14 cellular contexts compared by ENCODE assay signal in the genomic region with DNA sequence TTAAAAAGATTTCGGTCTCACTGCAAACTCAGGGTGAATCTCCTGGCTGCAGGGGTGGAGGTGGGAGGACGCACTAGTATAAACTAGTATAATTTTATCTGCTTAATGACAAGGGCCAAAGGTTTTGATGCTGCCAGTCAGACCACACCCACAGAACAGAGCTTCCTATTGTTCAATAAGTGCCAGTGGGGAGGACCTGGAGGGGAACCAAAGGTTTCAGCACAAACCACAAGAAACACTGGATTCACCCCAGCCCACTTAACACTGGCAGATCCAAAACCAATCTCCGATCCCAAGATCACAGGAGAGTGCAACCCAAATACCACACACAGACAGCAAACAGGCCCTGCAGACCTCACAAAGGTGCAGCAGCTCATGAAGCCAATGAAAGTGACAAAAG. TPM values are rescaled to one million over a fixed set of nuclear protein-coding genes. Genes with fewer than 3 reads are reported as not detected.
DNase-seq lines count a peak whose midpoint lies in the region; ATAC-seq and TF ChIP-seq lines count a peak whose summit lies in the region.
"Had no signal": no experiment of that assay in that cellular context is flagged by ENCODE, and none has a peak within 500 bp of the region (broad histone marks: within the 10 kb centered on the region; RNA-seq: fewer than 3 reads in every experiment).

No MANE protein-coding gene starts in this region.

- H4K20me1 ChIP-seq in BLaER1 treated with 17β-estradiol and CSF1 and Interleukin-3, amounts not matched to agents 10 nM and 100 nM: peaks cover 61 to 99% (median 90%) of the 10 kb centered on the region in 11 experiments; a peak in 21 of 22 replicates
- H4K20me1 ChIP-seq in PC-3 (ENCODE audit: low read length): peaks cover 8% of the 10 kb centered on the region; the same call in 1 of the 2 replicates

- no TSS peak for BruUV-seq in PC-3 (replicated peaks; lab: Mats Ljungman, UMichigan)

- H3K27ac Mint-ChIP-seq in CD8-positive, alpha-beta memory T cell: peak overlapping the region; percentile 0 to 88 (median 60)
- H3K27ac Mint-ChIP-seq in T-helper 2 cell treated with Interferon-gamma antibody and Interleukin-4, amounts not matched to agents 5 μg/mL and 100 μg/mL, for 36 hours: no peak overlapping the region

- no peak overlapping the region for H3K9ac ChIP-seq in BLaER1 treated with 17β-estradiol and CSF1 and Interleukin-3, amounts not matched to agents 10 nM and 100 nM
- H3K9ac ChIP-seq in PC-3 (ENCODE audit: low read length): no peak overlapping the region

- no peaks in the 10 kb centered on the region for H3F3A ChIP-seq in PC-3 (ENCODE audit: low read length, unreplicated experiment)

- 12 to 54% methylated on average over 3 of the region's 3 CpGs for WGBS in sigmoid colon, 2 donors

- TF ChIP-seq CTCF in PC-3 (conservative IDR thresholded peaks at IDR 0.05; ENCODE audit: low read depth, low read length) (no peak), sigmoid colon (IDR thresholded peaks at IDR 0.05) (no peak), BE2C (IDR thresholded peaks at IDR 0.05; ENCODE audit: low read depth, low read length) (no peak)

- H3K9me3 Mint-ChIP-seq in CD8-positive, alpha-beta memory T cell: no peaks in the 10 kb centered on the region
- no peaks in the 10 kb centered on the region for H3K9me3 Mint-ChIP-seq in T-helper 2 cell treated with Interferon-gamma antibody and Interleukin-4, amounts not matched to agents 5 μg/mL and 100 μg/mL, for 36 hours

- POLR2A ChIA-PET in CD8-positive, alpha-beta memory T cell (lab: Charles Lee): no interaction called here
- POLR2A ChIA-PET in PC-3 (lab: Charles Lee; ENCODE audit: unreplicated experiment): no interaction called here

- peaks cover 94% of the 10 kb centered on the region for H3K79me2 ChIP-seq in PC-3 (ENCODE audit: low read length)

- H3K9me3 ChIP-seq in BLaER1 treated with 17β-estradiol and CSF1 and Interleukin-3, amounts not matched to agents 10 nM and 100 nM (replicated peaks in 1 of 11): no peaks in the 10 kb centered on the region
- no peaks in the 10 kb centered on the region for H3K9me3 ChIP-seq in CD8-positive, alpha-beta memory T cell (ENCODE audit: low read length)
- H3K9me3 ChIP-seq in PC-3 (ENCODE audit: low read length) (no peaks in the 10 kb centered on the region), sigmoid colon (no peaks in the 10 kb centered on the region), BE2C (no peaks in the 10 kb centered on the region)
- H3K9me3 ChIP-seq: gastrocnemius medialis had no signal

- H3K4me1 ChIP-seq in BLaER1 treated with 17β-estradiol and CSF1 and Interleukin-3, amounts not matched to agents 10 nM and 100 nM: peaks cover 44 to 85% (median 61%) of the 10 kb centered on the region in 10 experiments
- H3K4me1 ChIP-seq in CD8-positive, alpha-beta memory T cell (ENCODE audit: insufficient read depth, low read length): peaks cover 80% of the 10 kb centered on the region
- H3K4me1 ChIP-seq in PC-3 (ENCODE audit: insufficient read depth, low read length) (peaks cover 41% of the 10 kb centered on the region), sigmoid colon (peaks cover 0 to 17% (median 9%) of the 10 kb centered on the region in 4 donors), BE2C (peaks cover 22% of the 10 kb centered on the region)

- CTCF ChIA-PET in CD8-positive, alpha-beta memory T cell (lab: Charles Lee): interaction anchor here (0.9 to 1.5 kb wide), 2 partner anchors 21 to 32 kb away, joined by 3 to 4 read pairs; no protein-coding TSS in a partner anchor
- CTCF ChIA-PET in PC-3 (lab: Charles Lee): no interaction called here

- H3K4me1 Mint-ChIP-seq in CD8-positive, alpha-beta memory T cell: peaks cover 84 to 94% (median 93%) of the 10 kb centered on the region in 3 donors
- H3K4me1 Mint-ChIP-seq in T-helper 2 cell treated with Interferon-gamma antibody and Interleukin-4, amounts not matched to agents 5 μg/mL and 100 μg/mL, for 36 hours (ENCODE audit: low read depth): peaks cover 51% of the 10 kb centered on the region

- H3K9me2 ChIP-seq in PC-3 (replicated peaks; ENCODE audit: low read length): no peaks in the 10 kb centered on the region

- no peak for TF ChIP-seq EP300 in sigmoid colon (IDR thresholded peaks at IDR 0.05)

- H3K4me3 Mint-ChIP-seq in CD8-positive, alpha-beta memory T cell: peak overlapping the region in 5 of 7 donors; percentile 39 to 59 (median 47)
- H3K4me3 Mint-ChIP-seq in T-helper 2 cell treated with Interferon-gamma antibody and Interleukin-4, amounts not matched to agents 5 μg/mL and 100 μg/mL, for 36 hours: no peak overlapping the region

- H3K36me3 Mint-ChIP-seq in CD8-positive, alpha-beta memory T cell: peaks cover 0 to 16% (median 6%) of the 10 kb centered on the region in 3 donors
- peaks cover 13% of the 10 kb centered on the region for H3K36me3 Mint-ChIP-seq in T-helper 2 cell treated with Interferon-gamma antibody and Interleukin-4, amounts not matched to agents 5 μg/mL and 100 μg/mL, for 36 hours (ENCODE audit: low read depth)

- no peak overlapping the region for H3K27ac ChIP-seq in BLaER1 treated with 17β-estradiol and CSF1 and Interleukin-3, amounts not matched to agents 10 nM and 100 nM
- H3K27ac ChIP-seq in CD8-positive, alpha-beta memory T cell (ENCODE audit: low read depth, low read length): no peak overlapping the region
- H3K27ac ChIP-seq in PC-3 (ENCODE audit: low read length) (no peak overlapping the region), sigmoid colon (no peak overlapping the region)

- ATAC-seq in PC-3 (no peak; the same call in 1 of the 2 replicates), left lobe of liver (peak; percentile 68)
- ATAC-seq: gastrocnemius medialis, SK-N-SH treated with all-trans-retinoic acid at 6 μM for 48 hours had no signal

- H3K4me2 ChIP-seq in BLaER1 treated with 17β-estradiol and CSF1 and Interleukin-3, amounts not matched to agents 10 nM and 100 nM: peak overlapping the region; percentile 17 to 75 (median 56); a peak in 19 of 22 replicates
- 0 out of 2 replicates have a peak overlapping the region, but pooled peaks have one; percentile 4 for H3K4me2 ChIP-seq in PC-3 (ENCODE audit: low read length)

- H2AFZ ChIP-seq in PC-3 (ENCODE audit: low read length): no peak overlapping the region

- peaks cover 0 to 1% of the 10 kb centered on the region in 2 donors for H3K27me3 Mint-ChIP-seq in CD8-positive, alpha-beta memory T cell
- H3K27me3 Mint-ChIP-seq in T-helper 2 cell treated with Interferon-gamma antibody and Interleukin-4, amounts not matched to agents 5 μg/mL and 100 μg/mL, for 36 hours (ENCODE audit: low read depth): no peaks in the 10 kb centered on the region

- TF ChIP-seq POLR2A in sigmoid colon (IDR thresholded peaks at IDR 0.05): no peak

- peaks cover 0 to 13% (median 0%) of the 10 kb centered on the region in 11 experiments; a peak in 6 of 22 replicates for H3K36me3 ChIP-seq in BLaER1 treated with 17β-estradiol and CSF1 and Interleukin-3, amounts not matched to agents 10 nM and 100 nM
- H3K36me3 ChIP-seq in CD8-positive, alpha-beta memory T cell (ENCODE audit: insufficient read depth, low read length): no peaks in the 10 kb centered on the region
- H3K36me3 ChIP-seq in PC-3 (ENCODE audit: low read depth, low read length): no peaks in the 10 kb centered on the region
- no peaks in the 10 kb centered on the region for H3K36me3 ChIP-seq in sigmoid colon
- no peaks in the 10 kb centered on the region for H3K36me3 ChIP-seq in BE2C
- H3K36me3 ChIP-seq: gastrocnemius medialis had no signal

- no peaks in the 10 kb centered on the region for H3K27me3 ChIP-seq in BLaER1 treated with 17β-estradiol and CSF1 and Interleukin-3, amounts not matched to agents 10 nM and 100 nM
- no peaks in the 10 kb centered on the region for H3K27me3 ChIP-seq in CD8-positive, alpha-beta memory T cell (ENCODE audit: insufficient read depth, low read length, poor library complexity, severe bottlenecking)
- H3K27me3 ChIP-seq in PC-3 (ENCODE audit: low read length): no peaks in the 10 kb centered on the region
- H3K27me3 ChIP-seq in sigmoid colon: no peaks in the 10 kb centered on the region
- no peaks in the 10 kb centered on the region for H3K27me3 ChIP-seq in BE2C
- H3K27me3 ChIP-seq: gastrocnemius medialis had no signal

- no peak overlapping the region for H3K4me3 ChIP-seq in BLaER1 treated with 17β-estradiol and CSF1 and Interleukin-3, amounts not matched to agents 10 nM and 100 nM
- H3K4me3 ChIP-seq in CD8-positive, alpha-beta memory T cell (ENCODE audit: low read length): no peak overlapping the region
- H3K4me3 ChIP-seq in PC-3 (ENCODE audit: low read length): no peak overlapping the region
- H3K4me3 ChIP-seq in sigmoid colon: no peak overlapping the region
- no peak overlapping the region for H3K4me3 ChIP-seq in BE2C (ENCODE audit: low read depth, low read length)
- H3K4me3 ChIP-seq: gastrocnemius medialis had no signal

- no peak for DNase-seq in CD8-positive, alpha-beta memory T cell
- DNase-seq in PC-3 (no peak), left lobe of liver (ENCODE audit: low spot score) (no peak), sigmoid colon (no peak), BE2C (no peak), posterior vena cava (ENCODE audit: low spot score) (no peak)
- DNase-seq in T-helper 2 cell treated with Interferon-gamma antibody and Interleukin-4, amounts not matched to agents 5 μg/mL and 100 μg/mL, for 36 hours (ENCODE audit: low spot score): no peak
- DNase-seq: effector CD4-positive, alpha-beta T cell; gastrocnemius medialis; NCI-H1105; NCI-H82; trophoblast cell had no signal

- intact Hi-C loops in PC-3 (cut with micrococcal nuclease) (no loop called here), sigmoid colon (cut with DNase I) (no loop called here), posterior vena cava (cut with DNase I) (no loop called here)

RNA-seq across cellular contexts. Expression of a gene that starts 6.6 kb away (rescaled TPM):
- total RNA-seq in CD8-positive, alpha-beta memory T cell: 10 to 100 TPM; 65.6 to 67.3 TPM
- polyA plus RNA-seq in CD8-positive, alpha-beta memory T cell: 34.8 TPM
- total RNA-seq in PC-3 (2014; rRNA removed) (60.2 and 64.8 TPM in 2 replicates), left lobe of liver (20.0 TPM), sigmoid colon (10 to 100 TPM; 22.2 to 26.4 (median 24.3) TPM), posterior vena cava (10 to 100 TPM; 47.4 to 56.7 TPM)
- polyA plus RNA-seq in sigmoid colon: 10 to 100 TPM; 57.8 to 59.5 (median 59.5) TPM
- polyA plus RNA-seq in BE2C (2012; ENCODE audit: insufficient read depth, insufficient read length, low read depth): 38.5 TPM
